12 cellular contexts compared by ENCODE assay signal in the genomic region with DNA sequence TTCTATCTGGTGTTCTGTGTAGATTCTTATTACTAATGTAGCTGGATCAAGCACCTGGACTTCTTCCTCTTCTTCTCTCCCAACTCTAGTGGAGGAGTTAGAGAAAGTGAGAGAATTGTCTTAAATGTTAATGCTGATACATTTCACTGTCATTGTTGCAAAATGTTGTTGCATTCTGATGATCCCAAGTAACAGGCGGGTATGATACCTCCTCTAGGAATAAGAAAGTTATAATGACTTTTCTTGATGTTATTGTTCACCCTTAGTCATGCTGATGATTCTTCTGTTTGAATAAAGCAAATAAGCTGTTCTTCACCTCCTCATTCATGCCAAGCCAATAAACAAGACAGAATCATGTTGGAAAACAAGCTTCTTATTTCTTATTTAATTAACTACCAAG. TPM values are rescaled to one million over a fixed set of nuclear protein-coding genes. Genes with fewer than 3 reads are reported as not detected.
DNase-seq lines count a peak whose midpoint lies in the region; TF ChIP-seq lines count a peak whose summit lies in the region.
"Had no signal": no experiment of that assay in that cellular context is flagged by ENCODE, and none has a peak within 500 bp of the region (broad histone marks: within the 10 kb centered on the region; RNA-seq: fewer than 3 reads in every experiment).

No MANE protein-coding gene starts in this region.

- no peak for DNase-seq in right atrium auricular region (ENCODE audit: low spot score)
- no peak for DNase-seq in cardiac septum (ENCODE audit: low spot score)
- peak; percentile 29 for DNase-seq in amniotic epithelial cell (ENCODE audit: low read depth)
- no peak for DNase-seq in mesothelial cell of epicardium (ENCODE audit: low spot score in 2 of 2, unreplicated experiment in 2 of 2)
- DNase-seq in effector CD8-positive, alpha-beta T cell (lab: John Stamatoyannopoulos, UW), result no peak
- DNase-seq in uterus, result no peak
- DNase-seq: CD4-positive, alpha-beta memory T cell; DMS79 treated with DMSO at 0.1 percent for 48 hours; EL had no signal

- peaks cover 5% of the 10 kb centered on the region for H3K36me3 Mint-ChIP-seq in mesothelial cell of epicardium
- H3K36me3 Mint-ChIP-seq: CD4-positive, alpha-beta memory T cell had no signal

- peaks cover 35% of the 10 kb centered on the region for H3K4me1 Mint-ChIP-seq in mesothelial cell of epicardium
- H3K4me1 Mint-ChIP-seq: CD4-positive, alpha-beta memory T cell had no signal

- H3K27ac Mint-ChIP-seq in mesothelial cell of epicardium, result peak overlapping the region; percentile 58
- H3K27ac Mint-ChIP-seq: CD4-positive, alpha-beta memory T cell had no signal

- TF ChIP-seq CTCF in right atrium auricular region (IDR thresholded peaks at IDR 0.05) (no peak), mesothelial cell of epicardium (IDR thresholded peaks at IDR 0.05; ENCODE audit: unreplicated experiment) (no peak), uterus (IDR thresholded peaks at IDR 0.05) (no peak)

- intact Hi-C loops in cardiac septum (cut with DNase I), result loop anchor here (10.0 kb wide), 1 partner anchor 267 kb away; no protein-coding TSS in a partner anchor
- intact Hi-C loops in uterus (cut with DNase I; ENCODE audit: low total_unique reads), result no loop called here

- peaks cover 13% of the 10 kb centered on the region for H3K27me3 Mint-ChIP-seq in mesothelial cell of epicardium (ENCODE audit: low read depth)

- H3K4me3 ChIP-seq in right atrium auricular region (no peak overlapping the region), uterus (no peak overlapping the region)
- H3K4me3 ChIP-seq: A549 had no signal

- peak overlapping the region; percentile 28 to 86 for H3K27ac ChIP-seq in right atrium auricular region
- H3K27ac ChIP-seq in uterus, result no peak overlapping the region
- H3K27ac ChIP-seq: A549, C4-2B had no signal

- H3K36me3 ChIP-seq in right atrium auricular region (no peaks in the 10 kb centered on the region), uterus (no peaks in the 10 kb centered on the region)
- H3K36me3 ChIP-seq: BE2C had no signal

- H3K9me3 ChIP-seq in right atrium auricular region (no peaks in the 10 kb centered on the region), uterus (no peaks in the 10 kb centered on the region)
- H3K9me3 ChIP-seq: A549, BE2C had no signal

- peaks cover 0 to 22% of the 10 kb centered on the region in 2 donors for H3K4me1 ChIP-seq in right atrium auricular region
- H3K4me1 ChIP-seq in uterus, result no peaks in the 10 kb centered on the region
- H3K4me1 ChIP-seq: A549 had no signal

- H3K27me3 ChIP-seq in right atrium auricular region, result no peaks in the 10 kb centered on the region
- H3K27me3 ChIP-seq in uterus, result no peaks in the 10 kb centered on the region
- H3K27me3 ChIP-seq: BE2C had no signal

- H3K4me3 Mint-ChIP-seq in mesothelial cell of epicardium, result no peak overlapping the region
- H3K4me3 Mint-ChIP-seq: CD4-positive, alpha-beta memory T cell had no signal

- H3K9me3 Mint-ChIP-seq in mesothelial cell of epicardium, result no peaks in the 10 kb centered on the region

- TF ChIP-seq POLR2A in uterus (IDR thresholded peaks at IDR 0.05), result no peak

RNA-seq across cellular contexts. Expression of gene CHRM2, which starts 9.1 kb away (rescaled TPM):
- total RNA-seq in right atrium auricular region, result 100 to 1,000 TPM in 1 of 2 donors, 10 to 100 TPM in 1; 55.3 to 123 TPM
- 83.7 TPM for total RNA-seq in cardiac septum
- total RNA-seq in mesothelial cell of epicardium, result 40.9 to 47.7 TPM (median 41.6 TPM) in 3 replicates
- total RNA-seq in uterus, result 1 to 10 TPM in 1 of 4 donors, under 1 TPM in 1, not detected in 2; 0.49 to 5.6 TPM
- total RNA-seq: CD4-positive, alpha-beta memory T cell had no signal

Comparison
In these comparisons a context has a peak if more than half of its experiments do, and no peak if none do; other contexts are left out.
1. H3K27ac ChIP-seq: peak in right atrium auricular region (2 of 2); none in uterus (0 of 2).